ENCODE assay signal across 37 cellular contexts in the genomic region with DNA sequence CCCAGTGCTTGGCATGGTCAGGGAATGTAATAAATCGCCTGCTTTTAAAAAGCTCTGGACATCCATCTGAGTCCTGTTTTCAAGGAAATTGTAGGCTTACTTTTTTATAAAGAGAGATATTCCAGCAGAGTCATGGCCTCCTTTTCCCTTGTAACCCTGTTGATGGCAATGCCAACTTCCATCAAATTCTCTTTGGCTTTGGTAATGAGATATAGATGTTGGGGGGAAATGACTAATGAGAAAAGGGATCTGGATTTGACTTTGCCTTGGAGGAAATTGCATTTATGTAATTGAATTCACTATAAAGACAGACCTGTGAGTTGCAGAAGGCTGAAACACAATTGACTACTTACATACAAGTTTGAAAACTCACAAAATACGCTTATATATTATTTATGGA.
"Had no signal": no experiment of that assay in that cellular context is flagged by ENCODE, and none has a peak within 500 bp of the region (broad histone marks: within the 10 kb centered on the region; RNA-seq: fewer than 3 reads in every experiment).

No MANE protein-coding gene starts in this region.

- ATAC-seq: activated CD4-positive, alpha-beta T cell treated with anti-CD3 and anti-CD28 coated beads for 36 hours; activated CD8-positive, alpha-beta memory T cell treated with anti-CD3 and anti-CD28 coated beads, Interleukin-2, amount 10 ng/mL, durations not matched to agents 7 days and 5 days; activated CD8-positive, alpha-beta T cell treated with anti-CD3 and anti-CD28 coated beads, Interleukin-2, amount 10 ng/mL, durations not matched to agents 7 days and 5 days; activated naive CD8-positive, alpha-beta T cell treated with anti-CD3 and anti-CD28 coated beads, Interleukin-2, amount 50 U/mL, for 24 hours; body of pancreas; gastrocnemius medialis; heart left ventricle; T-helper 17 cell had no signal

- H3K4me3 Mint-ChIP-seq: activated CD4-positive, alpha-beta memory T cell treated with anti-CD3 and anti-CD28 coated beads for 36 hours; activated CD4-positive, alpha-beta T cell treated with anti-CD3 and anti-CD28 coated beads for 36 hours; activated CD4-positive, alpha-beta T cell treated with anti-CD3 and anti-CD28 coated beads, Interleukin-2, amount 10 ng/mL, durations not matched to agents 24 days and 14 days; activated CD8-positive, alpha-beta memory T cell treated with anti-CD3 and anti-CD28 coated beads, Interleukin-2, amount 10 ng/mL, durations not matched to agents 7 days and 5 days; activated CD8-positive, alpha-beta T cell treated with anti-CD3 and anti-CD28 coated beads, Interleukin-2, amount 10 ng/mL, durations not matched to agents 7 days and 5 days; activated naive CD4-positive, alpha-beta T cell treated with anti-CD3 and anti-CD28 coated beads for 36 hours; activated naive CD4-positive, alpha-beta T cell treated with anti-CD3 and anti-CD28 coated beads, Interleukin-2, amount 50 U/mL, for 24 hours; activated naive CD8-positive, alpha-beta T cell treated with anti-CD3 and anti-CD28 coated beads for 36 hours; activated naive CD8-positive, alpha-beta T cell treated with anti-CD3 and anti-CD28 coated beads, Interleukin-2, amount 50 U/mL, for 24 hours; activated T-helper 1 cell treated with anti-CD3 and anti-CD28 coated beads, Interleukin-12 subunit alpha, Interleukin-12 subunit beta, Interleukin-2, Interleukin-4 antibody, amounts not matched to agents 30 ng/mL and 10 ng/mL and 1 ng/mL, durations not matched to agents 14 hours and 24 hours and 36 hours; central memory CD8-positive, alpha-beta T cell; dendritic cell treated with granulocyte-macrophage colony-stimulating factor and Interleukin-4, amounts not matched to agents 40 ng/mL and 50 ng/mL, for 4 days; endodermal cell; T-helper 17 cell; T-helper 2 cell treated with Interferon-gamma antibody and Interleukin-4, amounts not matched to agents 5 μg/mL and 100 μg/mL, for 36 hours had no signal

- H3K27me3 ChIP-seq: adrenal gland, body of pancreas, breast epithelium, dorsolateral prefrontal cortex, esophagus muscularis mucosa, foreskin keratinocyte, gastrocnemius medialis, heart left ventricle had no signal

- H3K36me3 ChIP-seq: adrenal gland, breast epithelium, esophagus muscularis mucosa, gastrocnemius medialis, heart left ventricle, WERI-Rb-1 had no signal

- H3K27me3 Mint-ChIP-seq: activated CD4-positive, alpha-beta memory T cell treated with anti-CD3 and anti-CD28 coated beads for 36 hours; activated CD4-positive, alpha-beta T cell treated with anti-CD3 and anti-CD28 coated beads for 36 hours; activated CD4-positive, alpha-beta T cell treated with anti-CD3 and anti-CD28 coated beads, Interleukin-2, amount 10 ng/mL, durations not matched to agents 24 days and 14 days; activated CD8-positive, alpha-beta memory T cell treated with anti-CD3 and anti-CD28 coated beads, Interleukin-2, amount 10 ng/mL, durations not matched to agents 7 days and 5 days; activated naive CD4-positive, alpha-beta T cell treated with anti-CD3 and anti-CD28 coated beads, Interleukin-2, amount 50 U/mL, for 24 hours; activated naive CD8-positive, alpha-beta T cell treated with anti-CD3 and anti-CD28 coated beads for 36 hours; activated naive CD8-positive, alpha-beta T cell treated with anti-CD3 and anti-CD28 coated beads, Interleukin-2, amount 50 U/mL, for 24 hours; central memory CD8-positive, alpha-beta T cell; dendritic cell treated with granulocyte-macrophage colony-stimulating factor and Interleukin-4, amounts not matched to agents 40 ng/mL and 50 ng/mL, for 4 days; T-helper 17 cell had no signal

- H3K4me1 ChIP-seq: adrenal gland, body of pancreas, breast epithelium, esophagus muscularis mucosa, foreskin keratinocyte, gastrocnemius medialis, heart left ventricle had no signal

- H3K27ac Mint-ChIP-seq: activated CD4-positive, alpha-beta memory T cell treated with anti-CD3 and anti-CD28 coated beads for 36 hours; activated CD4-positive, alpha-beta T cell treated with anti-CD3 and anti-CD28 coated beads for 36 hours; activated CD4-positive, alpha-beta T cell treated with anti-CD3 and anti-CD28 coated beads, Interleukin-2, amount 10 ng/mL, durations not matched to agents 24 days and 14 days; activated CD8-positive, alpha-beta memory T cell treated with anti-CD3 and anti-CD28 coated beads, Interleukin-2, amount 10 ng/mL, durations not matched to agents 7 days and 5 days; activated CD8-positive, alpha-beta T cell treated with anti-CD3 and anti-CD28 coated beads, Interleukin-2, amount 10 ng/mL, durations not matched to agents 7 days and 5 days; activated naive CD4-positive, alpha-beta T cell treated with anti-CD3 and anti-CD28 coated beads for 36 hours; activated naive CD4-positive, alpha-beta T cell treated with anti-CD3 and anti-CD28 coated beads, Interleukin-2, amount 50 U/mL, for 24 hours; activated naive CD8-positive, alpha-beta T cell treated with anti-CD3 and anti-CD28 coated beads for 36 hours; activated naive CD8-positive, alpha-beta T cell treated with anti-CD3 and anti-CD28 coated beads, Interleukin-2, amount 50 U/mL, for 24 hours; activated T-helper 1 cell treated with anti-CD3 and anti-CD28 coated beads, Interleukin-12 subunit alpha, Interleukin-12 subunit beta, Interleukin-2, Interleukin-4 antibody, amounts not matched to agents 30 ng/mL and 10 ng/mL and 1 ng/mL, durations not matched to agents 14 hours and 24 hours and 36 hours; activated T-helper 2 cell treated with anti-CD3 and anti-CD28 coated beads, Interferon-gamma antibody, Interleukin-2, Interleukin-4, amounts not matched to agents 10 μg/mL and 5 μg/mL and 100 μg/mL, durations not matched to agents 14 hours and 24 hours and 36 hours; dendritic cell treated with granulocyte-macrophage colony-stimulating factor and Interleukin-4, amounts not matched to agents 40 ng/mL and 50 ng/mL, for 4 days; endodermal cell; T-helper 17 cell; T-helper 2 cell treated with Interferon-gamma antibody and Interleukin-4, amounts not matched to agents 5 μg/mL and 100 μg/mL, for 36 hours had no signal

- H3K4me1 Mint-ChIP-seq: activated CD4-positive, alpha-beta T cell treated with anti-CD3 and anti-CD28 coated beads for 36 hours; activated CD4-positive, alpha-beta T cell treated with anti-CD3 and anti-CD28 coated beads, Interleukin-2, amount 10 ng/mL, durations not matched to agents 24 days and 14 days; activated CD8-positive, alpha-beta memory T cell treated with anti-CD3 and anti-CD28 coated beads, Interleukin-2, amount 10 ng/mL, durations not matched to agents 7 days and 5 days; activated naive CD4-positive, alpha-beta T cell treated with anti-CD3 and anti-CD28 coated beads, Interleukin-2, amount 50 U/mL, for 24 hours; activated naive CD8-positive, alpha-beta T cell treated with anti-CD3 and anti-CD28 coated beads for 36 hours; activated naive CD8-positive, alpha-beta T cell treated with anti-CD3 and anti-CD28 coated beads, Interleukin-2, amount 50 U/mL, for 24 hours; central memory CD8-positive, alpha-beta T cell; T-helper 17 cell had no signal

- H3K36me3 Mint-ChIP-seq: activated CD4-positive, alpha-beta memory T cell treated with anti-CD3 and anti-CD28 coated beads for 36 hours; activated CD8-positive, alpha-beta memory T cell treated with anti-CD3 and anti-CD28 coated beads, Interleukin-2, amount 10 ng/mL, durations not matched to agents 7 days and 5 days had no signal

- H3K27ac ChIP-seq: adrenal gland, body of pancreas, breast epithelium, coronary artery, dorsolateral prefrontal cortex, esophagus muscularis mucosa, foreskin keratinocyte, gastrocnemius medialis, heart left ventricle, WERI-Rb-1 had no signal

- DNase-seq: activated CD4-positive, alpha-beta memory T cell treated with anti-CD3 and anti-CD28 coated beads for 36 hours; activated CD4-positive, alpha-beta T cell treated with anti-CD3 and anti-CD28 coated beads for 36 hours; activated CD4-positive, alpha-beta T cell treated with anti-CD3 and anti-CD28 coated beads, Interleukin-2, amount 10 ng/mL, durations not matched to agents 24 days and 14 days; activated CD4-positive, CD25-positive, alpha-beta regulatory T cell; activated CD4-positive, CD25-positive, alpha-beta regulatory T cell treated with anti-CD3 and anti-CD28 coated beads, Interleukin-2, amount 50 U/mL, for 72 hours; activated CD8-positive, alpha-beta memory T cell treated with anti-CD3 and anti-CD28 coated beads, Interleukin-2, amount 10 ng/mL, durations not matched to agents 7 days and 5 days; activated CD8-positive, alpha-beta memory T cell treated with anti-CD3 and anti-CD28 coated beads, Interleukin-2, amount 50 U/mL, for 4 hours; activated CD8-positive, alpha-beta T cell treated with anti-CD3 and anti-CD28 coated beads, Interleukin-2, amount 10 ng/mL, durations not matched to agents 7 days and 5 days; activated effector memory CD4-positive, alpha-beta T cell treated with anti-CD3 and anti-CD28 coated beads, Interleukin-2, amount 50 U/mL, for 16 hours; activated naive CD4-positive, alpha-beta T cell treated with anti-CD3 and anti-CD28 coated beads for 36 hours; activated naive CD8-positive, alpha-beta T cell treated with anti-CD3 and anti-CD28 coated beads for 36 hours; activated naive CD8-positive, alpha-beta T cell treated with anti-CD3 and anti-CD28 coated beads, Interleukin-2, amount 50 U/mL, for 24 hours; activated T-cell treated with anti-CD3 and anti-CD28 coated beads, Interleukin-2, amount 50 U/mL, for 1 hour; activated T-cell treated with anti-CD3 and anti-CD28 coated beads, Interleukin-2, amount 50 U/mL, for 48 hours; amygdala; aorta; body of pancreas; dorsolateral prefrontal cortex; effector memory CD4-positive, alpha-beta T cell; gastrocnemius medialis; heart left ventricle; T-helper 1 cell; T-helper 17 cell; T1000 had no signal

- H3K9me3 ChIP-seq: adrenal gland, body of pancreas, breast epithelium, esophagus muscularis mucosa, gastrocnemius medialis, heart left ventricle had no signal

- H3K4me3 ChIP-seq: adrenal gland, body of pancreas, breast epithelium, coronary artery, dorsolateral prefrontal cortex, esophagus muscularis mucosa, gastrocnemius medialis, heart left ventricle had no signal
